8 cellular contexts compared by ENCODE assay signal in genomic region chr11:2400069-2400760, GRCh38. TPM values are rescaled to one million over a fixed set of nuclear protein-coding genes. Genes with fewer than 3 reads are reported as not detected.
A peak's percentile ranks its signal among the peaks of the same experiment; 100 is the strongest.
DNase-seq lines count a peak whose midpoint lies in the region; ATAC-seq and TF ChIP-seq lines count a peak whose summit lies in the region.

Gene TSSC4 (plus strand): TSS chr11:2400750. CDS start chr11:2402634, 1,884 bp downstream.

- H3K36me3 ChIP-seq in gastroesophageal sphincter, result peaks cover 0 to 64% of the 10 kb centered on the region in 2 donors
- H3K36me3 ChIP-seq in suprapubic skin, result peaks cover 53% of the 10 kb centered on the region

- H3K27me3 Mint-ChIP-seq in activated naive CD4-positive, alpha-beta T cell treated with anti-CD3 and anti-CD28 coated beads, Interleukin-2, amount 10 ng/mL, durations not matched to agents 7 days and 5 days, result peaks cover 7% of the 10 kb centered on the region

- H3K4me1 Mint-ChIP-seq in activated naive CD4-positive, alpha-beta T cell treated with anti-CD3 and anti-CD28 coated beads, Interleukin-2, amount 10 ng/mL, durations not matched to agents 7 days and 5 days, result peaks cover 14% of the 10 kb centered on the region

- WGBS in gastroesophageal sphincter (ENCODE audit: low coverage in 1 of 2), 2 donors, result no CpG with 5 or more reads among the region's 65 CpGs
- WGBS in suprapubic skin, result under 1% methylated on average over 44 of the region's 65 CpGs

- H3K4me1 ChIP-seq in gastroesophageal sphincter (peaks cover 0 to 38% (median 24%) of the 10 kb centered on the region in 3 donors), suprapubic skin (peaks cover 30% of the 10 kb centered on the region)

- ATAC-seq in gastroesophageal sphincter, result peak; percentile 95

- TF ChIP-seq POLR2A in gastroesophageal sphincter (IDR thresholded peaks at IDR 0.05), result peak; percentile 90 to 93
- peak in 1 of 2 donors; percentile 79 for TF ChIP-seq POLR2A in suprapubic skin (IDR thresholded peaks at IDR 0.05)

- H3K9me3 Mint-ChIP-seq in activated naive CD4-positive, alpha-beta T cell treated with anti-CD3 and anti-CD28 coated beads, Interleukin-2, amount 10 ng/mL, durations not matched to agents 7 days and 5 days, result no peaks in the 10 kb centered on the region

- H3K9me3 ChIP-seq in gastroesophageal sphincter, result no peaks in the 10 kb centered on the region
- no peaks in the 10 kb centered on the region for H3K9me3 ChIP-seq in suprapubic skin

- TF ChIP-seq EP300 in gastroesophageal sphincter (IDR thresholded peaks at IDR 0.05) (peak; percentile 7), suprapubic skin (IDR thresholded peaks at IDR 0.05) (no peak)

- CTCF ChIA-PET in HEK293T (lab: Yijun Ruan, JAX), result interaction anchor here (1.2 to 2.9 kb wide), 4 partner anchors 9 to 206 kb away, joined by 3 to 27 read pairs (median 4); no protein-coding TSS in a partner anchor
- CTCF ChIA-PET in activated naive CD4-positive, alpha-beta T cell treated with anti-CD3 and anti-CD28 coated beads, Interleukin-2, amount 10 ng/mL, durations not matched to agents 7 days and 5 days (lab: Charles Lee), result interaction anchor here (0.6 to 4.0 kb wide), 9 partner anchors 13 to 486 kb away, joined by 3 to 27 read pairs (median 4); partner anchors contain the start of genes C11orf21, CD81 and TSPAN32

- H3K4me3 ChIP-seq in gastroesophageal sphincter (peak within 1 kb of the TSS; percentile 86 to 92), suprapubic skin (peak within 1 kb of the TSS; percentile 91)

- TF ChIP-seq CTCF in gastroesophageal sphincter (IDR thresholded peaks at IDR 0.05) (peak in 3 of 4 experiments; percentile 73 to 95 (median 93)), suprapubic skin (IDR thresholded peaks at IDR 0.05) (peak; percentile 94 to 99)

- H3K27me3 ChIP-seq in gastroesophageal sphincter (no peaks in the 10 kb centered on the region), suprapubic skin (no peaks in the 10 kb centered on the region)

- H3K27ac ChIP-seq in gastroesophageal sphincter (peak within 1 kb of the TSS; percentile 96 to 99 (median 98)), suprapubic skin (peak within 1 kb of the TSS; percentile 93)

- POLR2A ChIA-PET in HEK293T (lab: Yijun Ruan, JAX), result interaction anchor here (1.0 to 4.5 kb wide), 13 partner anchors 9 to 491 kb away, joined by 3 to 30 read pairs (median 4); no protein-coding TSS in a partner anchor

- peak within 1 kb of the TSS; percentile 88 for H3K4me3 Mint-ChIP-seq in activated naive CD4-positive, alpha-beta T cell treated with anti-CD3 and anti-CD28 coated beads, Interleukin-2, amount 10 ng/mL, durations not matched to agents 7 days and 5 days

- H3K27ac Mint-ChIP-seq in activated naive CD4-positive, alpha-beta T cell treated with anti-CD3 and anti-CD28 coated beads, Interleukin-2, amount 10 ng/mL, durations not matched to agents 7 days and 5 days, result peak within 1 kb of the TSS; percentile 90

- DNase-seq in GM04503 (ENCODE audit: low read depth) (peak; percentile 99), HEK293T (ENCODE audit: extremely low spot score) (peak; percentile 97), MV-4-11 (lab: John Stamatoyannopoulos, UW) (peak; percentile 100), SK-N-DZ (ENCODE audit: low spot score) (peak; percentile 100), non-pigmented ciliary epithelial cell (ENCODE audit: low read depth) (peak; percentile 99), suprapubic skin (ENCODE audit: low spot score in 2 of 2) (peak; percentile 100)
- peak; percentile 99 for DNase-seq in activated naive CD4-positive, alpha-beta T cell treated with anti-CD3 and anti-CD28 coated beads, Interleukin-2, amount 10 ng/mL, durations not matched to agents 7 days and 5 days

- peaks cover 18% of the 10 kb centered on the region for H3K36me3 Mint-ChIP-seq in activated naive CD4-positive, alpha-beta T cell treated with anti-CD3 and anti-CD28 coated beads, Interleukin-2, amount 10 ng/mL, durations not matched to agents 7 days and 5 days

TF ChIP-seq in HEK293T, 16 proteins besides CTCF, POLR2A, EP300 and RAD21:
- TF ChIP-seq ELF4 (IDR thresholded peaks at IDR 0.05) (peak; percentile 93), FOXA1 (IDR thresholded peaks at IDR 0.05) (no peak), SUZ12 (IDR thresholded peaks at IDR 0.05) (peak; percentile 81), PKNOX1 (IDR thresholded peaks at IDR 0.05) (peak; percentile 88), CTBP1 (IDR thresholded peaks at IDR 0.05; ENCODE audit: borderline replicate concordance) (no peak; the same call in 1 of the 2 replicates), LEF1 (IDR thresholded peaks at IDR 0.05; ENCODE audit: borderline replicate concordance) (no peak), NFRKB (IDR thresholded peaks at IDR 0.05) (no peak), L3MBTL2 (conservative IDR thresholded peaks at IDR 0.05) (no peak)

RNA-seq across cellular contexts. Expression of gene TSSC4, which starts in this region (rescaled TPM):
- 61.2 and 72.3 TPM in 2 replicates for polyA plus RNA-seq in SK-N-DZ (2014; cell fraction: cytosol; rRNA removed)
- 62.2 and 69.1 TPM in 2 replicates for polyA plus RNA-seq in SK-N-DZ (2014; cell fraction: nucleus; rRNA removed)
- total RNA-seq in gastroesophageal sphincter (10 to 100 TPM; 54.8 to 70.2 (median 66.3) TPM), suprapubic skin (10 to 100 TPM; 25.7 to 60.9 (median 51.4) TPM)

Comparison
In these comparisons a context has a peak if more than half of its experiments do, and no peak if none do; other contexts are left out.
1. Peak in every context shown above with its lines: DNase-seq, ATAC-seq, H3K4me3 ChIP-seq and H3K27ac ChIP-seq.